14 cellular contexts compared by ENCODE assay signal in genomic region chr3:100107227-100107626, GRCh38. TPM values are rescaled to one million over a fixed set of nuclear protein-coding genes. Genes with fewer than 3 reads are reported as not detected.
DNase-seq lines count a peak whose midpoint lies in the region; ATAC-seq and TF ChIP-seq lines count a peak whose summit lies in the region.
"Had no signal": no experiment of that assay in that cellular context is flagged by ENCODE, and none has a peak within 500 bp of the region (broad histone marks: within the 10 kb centered on the region; RNA-seq: fewer than 3 reads in every experiment).

No MANE protein-coding gene starts in this region.

- H3K4me3 ChIP-seq in SK-N-MC (no peak overlapping the region), gastrocnemius medialis (no peak overlapping the region)
- H3K4me3 ChIP-seq: heart right ventricle, skin epidermis had no signal

- H3K36me3 ChIP-seq in SK-N-MC (ENCODE audit: insufficient read depth, low read length): no peaks in the 10 kb centered on the region
- H3K36me3 ChIP-seq in gastrocnemius medialis: no peaks in the 10 kb centered on the region
- H3K36me3 ChIP-seq: heart right ventricle had no signal

- H3K9me3 ChIP-seq in SK-N-MC (ENCODE audit: low read depth, low read length) (no peaks in the 10 kb centered on the region), gastrocnemius medialis (no peaks in the 10 kb centered on the region)
- H3K9me3 ChIP-seq: heart right ventricle had no signal

- ATAC-seq in foreskin keratinocyte (peak; percentile 32), gastrocnemius medialis (no peak)
- ATAC-seq: heart right ventricle, left ventricle myocardium superior had no signal

- TF ChIP-seq POLR2A in gastrocnemius medialis (IDR thresholded peaks at IDR 0.05): no peak

- no peak overlapping the region for H3K9ac ChIP-seq in SK-N-MC (ENCODE audit: insufficient read length)

- H3K27ac ChIP-seq in SK-N-MC (peak overlapping the region; percentile 33; the same call in 1 of the 2 replicates), foreskin keratinocyte (no peak overlapping the region), gastrocnemius medialis (peak overlapping the region; percentile 84 to 92 (median 86))

- H3K4me1 ChIP-seq in foreskin keratinocyte (peaks cover 23% of the 10 kb centered on the region), gastrocnemius medialis (peaks cover 85 to 94% of the 10 kb centered on the region in 2 donors)

- DNase-seq in HT1080 (ENCODE audit: low read depth): peak; percentile 38
- DNase-seq in SK-N-MC (ENCODE audit: low read depth, low spot score): no peak
- peak; percentile 28 to 40 for DNase-seq in foreskin keratinocyte
- DNase-seq in gastrocnemius medialis: no peak
- DNase-seq in activated CD8-positive, alpha-beta memory T cell treated with anti-CD3 and anti-CD28 coated beads, Interleukin-2, amount 50 U/mL, for 48 hours: no peak
- DNase-seq in DMS53 treated with DMSO at 0.1 percent for 48 hours (lab: John Stamatoyannopoulos, UW; ENCODE audit: unreplicated experiment): no peak
- DNase-seq in SIG-M5 treated with dmso at 0.1 percent for 504 hours (lab: John Stamatoyannopoulos, UW; ENCODE audit: unreplicated experiment): no peak
- DNase-seq: CD4-positive, alpha-beta memory T cell; effector CD8-positive, alpha-beta T cell; heart right ventricle; left ventricle myocardium superior; NCI-H2107 had no signal

- in situ Hi-C loops in gastrocnemius medialis (cut with MboI; ENCODE audit: low sequenced_read_pairs in 4 of 4): no loop called here

- intact Hi-C loops in gastrocnemius medialis (cut with DNase I; ENCODE audit: low total_unique reads): no loop called here

- H3K27me3 ChIP-seq in foreskin keratinocyte: no peaks in the 10 kb centered on the region
- no peaks in the 10 kb centered on the region for H3K27me3 ChIP-seq in gastrocnemius medialis
- H3K27me3 ChIP-seq: heart right ventricle had no signal

- no peak for TF ChIP-seq CTCF in foreskin keratinocyte (conservative IDR thresholded peaks at IDR 0.05)
- no peak for TF ChIP-seq CTCF in gastrocnemius medialis (IDR thresholded peaks at IDR 0.05 in 4 of 5, conservative IDR thresholded peaks at IDR 0.05 in 1 of 5)

RNA-seq across cellular contexts. Expression of gene FILIP1L, which starts 7.1 kb away (rescaled TPM):
- total RNA-seq in HT1080 (2014; rRNA removed; shearing (Covaris generic)): not detected in 2 replicates
- polyA plus RNA-seq in HT1080 (2015; cell fraction: cytosol; rRNA removed): not detected in 2 replicates
- not detected in 2 replicates for polyA plus RNA-seq in HT1080 (2015; cell fraction: nucleus; rRNA removed)
- total RNA-seq in foreskin keratinocyte (21.1 and 22.6 TPM in 2 replicates), gastrocnemius medialis (100 to 1,000 TPM in 2 of 4 donors, 10 to 100 TPM in 2; 87.1 to 115 (median 99.6) TPM)
- polyA plus RNA-seq in foreskin keratinocyte: 8.7 and 9.8 TPM in 2 replicates
- total RNA-seq: CD4-positive, alpha-beta memory T cell; OCI-LY7 had no signal

Comparison
In these comparisons a context has a peak if more than half of its experiments do, and no peak if none do; other contexts are left out.
1. DNase-seq: peak in HT1080 (single experiment) and foreskin keratinocyte (2 of 2); none in SK-N-MC (single experiment), gastrocnemius medialis (0 of 2), activated CD8-positive, alpha-beta memory T cell treated with anti-CD3 and anti-CD28 coated beads, Interleukin-2, amount 50 U/mL, for 48 hours (single experiment), DMS53 treated with DMSO at 0.1 percent for 48 hours (single experiment) and SIG-M5 treated with dmso at 0.1 percent for 504 hours (single experiment).
2. RNA of gene FILIP1L, which starts 7.1 kb away (total RNA-seq): 87.1 to 115 TPM in gastrocnemius medialis and 21.1 to 22.6 TPM in foreskin keratinocyte; not detected in HT1080; every median in the first group is over 10 times any median in the second.